Comparison of ENCODE assay signal across 8 cellular contexts in genomic region chr17:39165178-39165843, GRCh38. TPM values are rescaled to one million over a fixed set of nuclear protein-coding genes. Genes with fewer than 3 reads are reported as not detected.
DNase-seq lines count a peak whose midpoint lies in the region; ATAC-seq, FAIRE-seq and TF ChIP-seq lines count a peak whose summit lies in the region.

No MANE protein-coding gene starts in this region.

- TF ChIP-seq CTCF in BJ (IDR thresholded peaks at IDR 0.05; ENCODE audit: insufficient read depth, low read depth, low read length) (no peak), fibroblast of mammary gland (conservative IDR thresholded peaks at IDR 0.05; ENCODE audit: control insufficient read depth, insufficient read depth, low read depth, low read length) (no peak)

- peak overlapping the region; percentile 92 for H3K4me2 ChIP-seq in neuronal stem cell (ENCODE audit: insufficient read depth, low read length, poor library complexity, severe bottlenecking)

- H3K9ac ChIP-seq in NT2/D1 (ENCODE audit: insufficient read length, low read depth) = peak overlapping the region; percentile 66
- peak overlapping the region; percentile 82 for H3K9ac ChIP-seq in neuronal stem cell (ENCODE audit: low read depth, low read length, poor library complexity)

- no peak for FAIRE-seq in GM12891 (lab: Jason Lieb, UNC)

- H3K23ac ChIP-seq in neuronal stem cell (ENCODE audit: low read depth, low read length, poor library complexity) = peak overlapping the region; percentile 20

- DNase-seq in BJ (ENCODE audit: low read depth) (no peak), NT2/D1 (ENCODE audit: low read depth, low spot score) (no peak), fibroblast of mammary gland (ENCODE audit: low read depth) (no peak), neuronal stem cell (ENCODE audit: low spot score) (peak; percentile 30), HUDEP-2 (lab: John Stamatoyannopoulos, UW; ENCODE audit: unreplicated experiment in 76 of 76) (no peak), GM12891 (ENCODE audit: insufficient read length, low spot score) (no peak)

- H2AFZ ChIP-seq in neuronal stem cell (ENCODE audit: low read length) = peak overlapping the region; percentile 92

- H2BK5ac ChIP-seq in neuronal stem cell (ENCODE audit: low read length) = peak overlapping the region; percentile 35

- POLR2A ChIA-PET in BJ (lab: Charles Lee) = interaction anchor here (0.5 to 1.0 kb wide), 2 partner anchors 12 to 321 kb away, joined by 9 to 13 read pairs; no protein-coding TSS in a partner anchor

- no peak overlapping the region for H2BK120ac ChIP-seq in neuronal stem cell (ENCODE audit: low read depth, low read length)

- no peaks in the 10 kb centered on the region for H3K79me1 ChIP-seq in neuronal stem cell (ENCODE audit: low read depth, low read length)

- no peak overlapping the region for H3K14ac ChIP-seq in neuronal stem cell (ENCODE audit: low read length)

- no CpG with 5 or more reads among the region's 51 CpGs for WGBS in neuronal stem cell (ENCODE audit: extremely low coverage in 2 of 2, insufficient read length in 2 of 2, insufficient replicate concordance in 1 of 2), 2 donors

- no peak overlapping the region for H4K91ac ChIP-seq in neuronal stem cell (ENCODE audit: low read depth, low read length, poor library complexity)

- peaks cover 23% of the 10 kb centered on the region for H3K27me3 ChIP-seq in BJ (ENCODE audit: control insufficient read depth, insufficient read depth, low read length)
- no peaks in the 10 kb centered on the region for H3K27me3 ChIP-seq in NT2/D1 (ENCODE audit: insufficient read depth, insufficient read length)
- peaks cover 6 to 31% (median 28%) of the 10 kb centered on the region in 3 experiments for H3K27me3 ChIP-seq in neuronal stem cell (ENCODE audit: control insufficient read depth in 3 of 3, insufficient read depth in 3 of 3, low read depth in 1 of 3, low read length in 3 of 3)

- H3K18ac ChIP-seq in neuronal stem cell (ENCODE audit: low read length) = peak overlapping the region; percentile 99

- no peak for ATAC-seq in HG03175 (IDR thresholded peaks at IDR 0.05; ENCODE audit: unreplicated experiment)
- no peak for ATAC-seq in GM21825 (IDR thresholded peaks at IDR 0.05; ENCODE audit: unreplicated experiment)

- no peaks in the 10 kb centered on the region for H3K36me3 ChIP-seq in BJ (ENCODE audit: control insufficient read depth, insufficient read depth, low read length)
- H3K36me3 ChIP-seq in NT2/D1 (ENCODE audit: insufficient read depth, insufficient read length, low read length) = no peaks in the 10 kb centered on the region
- H3K36me3 ChIP-seq in neuronal stem cell (replicated peaks in 1 of 2; ENCODE audit: control insufficient read depth in 2 of 2, insufficient read depth in 2 of 2, low read length in 2 of 2) = no peaks in the 10 kb centered on the region

- CTCF ChIA-PET in BJ (lab: Yijun Ruan, JAX) = interaction anchor here (0.7 to 4.4 kb wide), 26 partner anchors 9 to 188 kb away, joined by 3 to 73 read pairs (median 8); partner anchors contain the start of genes PLXDC1 and RPL19

- H3K4me3 ChIP-seq in BJ (ENCODE audit: low read depth, low read length) = peak overlapping the region; percentile 32
- H3K4me3 ChIP-seq in NT2/D1 (ENCODE audit: insufficient read length, low read depth) = no peak overlapping the region
- H3K4me3 ChIP-seq in fibroblast of mammary gland (ENCODE audit: control insufficient read depth, low read depth, low read length) = peak overlapping the region; percentile 57
- peak overlapping the region; percentile 48 to 95 for H3K4me3 ChIP-seq in neuronal stem cell (ENCODE audit: low read length in 2 of 2)

- no peak overlapping the region for H2AK5ac ChIP-seq in neuronal stem cell (ENCODE audit: low read depth, low read length)

- H2BK12ac ChIP-seq in neuronal stem cell (ENCODE audit: low read length) = peak overlapping the region; percentile 86

- H3K27ac ChIP-seq in neuronal stem cell (replicated peaks; ENCODE audit: low read length) = no peak overlapping the region

- no peak overlapping the region for H3K4ac ChIP-seq in neuronal stem cell (ENCODE audit: low read length)

- H3K4me1 ChIP-seq in NT2/D1 (ENCODE audit: insufficient read depth, insufficient read length) = peaks cover 26% of the 10 kb centered on the region
- H3K4me1 ChIP-seq in neuronal stem cell (ENCODE audit: control insufficient read depth in 2 of 2, insufficient read depth in 1 of 2, low read depth in 1 of 2, low read length in 2 of 2) = no peaks in the 10 kb centered on the region

- TF ChIP-seq POLR2A in GM12891 (IDR thresholded peaks at IDR 0.05; ENCODE audit: low read depth, low read length) = no peak

- H2BK15ac ChIP-seq in neuronal stem cell (ENCODE audit: low read length) = peak overlapping the region; percentile 75

- H4K8ac ChIP-seq in neuronal stem cell (ENCODE audit: low read depth, low read length) = peak overlapping the region; percentile 84

- H3K9me3 ChIP-seq in NT2/D1 (ENCODE audit: insufficient read depth, low read length) (no peaks in the 10 kb centered on the region), neuronal stem cell (replicated peaks in 1 of 2; ENCODE audit: control insufficient read depth in 2 of 2, insufficient read depth in 1 of 2, low read depth in 1 of 2, low read length in 2 of 2) (peaks cover 0 to 4% of the 10 kb centered on the region in 2 donors)

TF ChIP-seq in GM12891, 5 proteins besides CTCF, POLR2A, EP300 and RAD21:
- TF ChIP-seq SPI1 (IDR thresholded peaks at IDR 0.05; ENCODE audit: low read depth, low read length) (no peak), POLR2AphosphoS5 (IDR thresholded peaks at IDR 0.05; ENCODE audit: low read depth, low read length) (no peak), POU2F2 (IDR thresholded peaks at IDR 0.05; ENCODE audit: low read depth, low read length) (no peak), PAX5 (IDR thresholded peaks at IDR 0.05; ENCODE audit: insufficient read depth, low read length, severe bottlenecking) (no peak), TAF1 (IDR thresholded peaks at IDR 0.05; ENCODE audit: low read depth, low read length) (no peak)

RNA-seq across cellular contexts. Expression of gene ARL5C, which starts 0.7 kb away (rescaled TPM):
- not detected in 2 replicates for polyA plus RNA-seq in BJ (2011; rRNA removed)
- 0.05 and 0.10 TPM in 2 replicates for polyA minus RNA-seq in BJ (2011; rRNA and poly(A)+ RNA removed)
- not detected for polyA plus RNA-seq in neuronal stem cell (2013, experiment 1 of 2)
- not detected for polyA plus RNA-seq in neuronal stem cell (2013, experiment 2 of 2)
- polyA plus RNA-seq in GM12891 (2012; ENCODE audit: low read depth, missing spikeins) = not detected

RNA-seq across cellular contexts. Expression of gene PLXDC1, which starts 13.9 kb away (rescaled TPM):
- 1.8 and 5.0 TPM in 2 replicates for polyA plus RNA-seq in BJ (2011; rRNA removed)
- polyA minus RNA-seq in BJ (2011; rRNA and poly(A)+ RNA removed) = 0.90 and 1.7 TPM in 2 replicates
- polyA plus RNA-seq in neuronal stem cell (2013, experiment 1 of 2) = 0.56 TPM
- 0.46 TPM for polyA plus RNA-seq in neuronal stem cell (2013, experiment 2 of 2)
- 0.06 TPM for polyA plus RNA-seq in GM12891 (2012; ENCODE audit: low read depth, missing spikeins)

RNA-seq across cellular contexts. Expression of gene CACNB1, which starts 32.2 kb away (rescaled TPM):
- 6.6 and 8.5 TPM in 2 replicates for polyA plus RNA-seq in BJ (2011; rRNA removed)
- 6.7 and 14.2 TPM in 2 replicates for polyA minus RNA-seq in BJ (2011; rRNA and poly(A)+ RNA removed)
- polyA plus RNA-seq in neuronal stem cell (2013, experiment 1 of 2) = 5.8 TPM
- polyA plus RNA-seq in neuronal stem cell (2013, experiment 2 of 2) = 5.9 TPM
- polyA plus RNA-seq in GM12891 (2012; ENCODE audit: low read depth, missing spikeins) = 2.3 TPM

RNA-seq across cellular contexts. Expression of gene RPL19, which starts 34.8 kb away (rescaled TPM):
- polyA plus RNA-seq in BJ (2011; rRNA removed) = 1,903 and 2,002 TPM in 2 replicates
- polyA minus RNA-seq in BJ (2011; rRNA and poly(A)+ RNA removed) = 352 and 471 TPM in 2 replicates
- polyA plus RNA-seq in neuronal stem cell (2013, experiment 1 of 2) = 2,934 TPM
- 2,874 TPM for polyA plus RNA-seq in neuronal stem cell (2013, experiment 2 of 2)
- 3,934 TPM for polyA plus RNA-seq in GM12891 (2012; ENCODE audit: low read depth, missing spikeins)
